ENCODE assay signal across 3 cellular contexts in genomic region chr16:84629580-84629979, GRCh38.
TF ChIP-seq lines count a peak whose summit lies in the region.

No MANE protein-coding gene starts in this region.

TF ChIP-seq in HepG2, 621 proteins besides CTCF, POLR2A, EP300 and RAD21:
- TF ChIP-seq MTA1 (CRISPR knock-in tag; IDR thresholded peaks at IDR 0.05; ENCODE audit: borderline replicate concordance) (no peak), ZNF605 (CRISPR knock-in tag; IDR thresholded peaks at IDR 0.05) (0 out of 2 replicates have a peak, but pooled peaks have one; percentile 6)

TF ChIP-seq in IMR-90, 13 proteins besides CTCF, POLR2A, EP300 and RAD21:
- TF ChIP-seq RCOR1 (IDR thresholded peaks at IDR 0.05; ENCODE audit: insufficient replicate concordance, low read length): no peak
- TF ChIP-seq USF2 (IDR thresholded peaks at IDR 0.05; ENCODE audit: low read depth, low read length): no peak
- TF ChIP-seq SMC3 (IDR thresholded peaks at IDR 0.05; ENCODE audit: low read depth, low read length): no peak
- no peak for TF ChIP-seq MAZ (IDR thresholded peaks at IDR 0.05; ENCODE audit: borderline replicate concordance, low read depth, low read length)
- no peak for TF ChIP-seq RFX5 (IDR thresholded peaks at IDR 0.05; ENCODE audit: low read depth, low read length)
- no peak for TF ChIP-seq CEBPB (IDR thresholded peaks at IDR 0.05; ENCODE audit: low read depth, low read length)
- no peak for TF ChIP-seq FOS (IDR thresholded peaks at IDR 0.05; ENCODE audit: low read depth, low read length)
- TF ChIP-seq MXI1 (IDR thresholded peaks at IDR 0.05; ENCODE audit: borderline replicate concordance, low read depth, low read length): no peak
- TF ChIP-seq NFE2L2 (IDR thresholded peaks at IDR 0.05; ENCODE audit: low read depth, low read length): no peak
- no peak for TF ChIP-seq ELK1 (IDR thresholded peaks at IDR 0.05; ENCODE audit: borderline replicate concordance, low read depth, low read length)
- no peak for TF ChIP-seq BHLHE40 (IDR thresholded peaks at IDR 0.05; ENCODE audit: low read depth, low read length)
- no peak for TF ChIP-seq CHD1 (IDR thresholded peaks at IDR 0.05; ENCODE audit: low read depth, low read length)
- TF ChIP-seq MAFK (IDR thresholded peaks at IDR 0.05; ENCODE audit: low read depth, low read length): no peak

TF ChIP-seq in H1, 55 proteins besides CTCF, POLR2A, EP300 and RAD21:
- no peak for TF ChIP-seq RNF2 (IDR thresholded peaks at IDR 0.05; ENCODE audit: borderline replicate concordance, low read depth, low read length, missing control alignments, poor library complexity, severe bottlenecking)
- TF ChIP-seq MAX (IDR thresholded peaks at IDR 0.05): no peak
- no peak for TF ChIP-seq RBBP5 (IDR thresholded peaks at IDR 0.05; ENCODE audit: borderline replicate concordance, low read depth, low read length)
- no peak for TF ChIP-seq TCF12 (IDR thresholded peaks at IDR 0.05; ENCODE audit: low read depth, low read length)
- no peak for TF ChIP-seq POLR2AphosphoS5 (IDR thresholded peaks at IDR 0.05; ENCODE audit: low read depth, low read length)
